In the genomic region with DNA sequence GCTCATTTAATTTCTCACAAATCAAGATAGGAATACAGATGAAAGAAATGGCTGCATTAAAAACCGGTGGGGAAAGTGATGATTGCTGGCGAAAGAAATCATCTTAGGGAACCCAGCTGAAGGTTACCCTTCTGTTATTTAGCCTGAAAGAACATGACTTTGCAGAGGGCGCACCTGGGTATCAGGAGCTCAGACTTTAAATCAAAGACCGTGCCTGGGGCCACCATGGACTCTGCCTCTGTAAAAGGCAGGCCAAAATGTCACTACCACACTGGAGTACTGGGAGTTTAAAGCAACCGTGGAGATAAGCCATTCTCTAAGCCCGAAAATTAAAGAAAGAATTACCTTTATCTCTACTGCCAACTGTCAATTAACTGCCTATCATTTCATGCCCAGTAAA, we compare ENCODE assay signal across 11 cellular contexts. TPM values are rescaled to one million over a fixed set of nuclear protein-coding genes. Genes with fewer than 3 reads are reported as not detected.
"Had no signal": no experiment of that assay in that cellular context is flagged by ENCODE, and none has a peak within 500 bp of the region (broad histone marks: within the 10 kb centered on the region; RNA-seq: fewer than 3 reads in every experiment).

No MANE protein-coding gene starts in this region.

- H3K27ac ChIP-seq: GM23248 had no signal

- H2AFZ ChIP-seq: GM23248, GM23338 had no signal

- H3K4me3 ChIP-seq: GM23248, GM23338, HAP-1 had no signal

- FAIRE-seq: H1, H54 had no signal

- DNase-seq: GM23248, GOT3, H7, H9, HCEC 1CT, HFFc6 had no signal

- ATAC-seq: GM23338, HCT116 had no signal

- H3K9me3 ChIP-seq: HAP-1 had no signal

- H3K9ac ChIP-seq: GM23248 had no signal

- H3K4me2 ChIP-seq: GM23338 had no signal

RNA-seq across cellular contexts. Expression of a gene that starts 24.3 kb away (rescaled TPM):
- total RNA-seq: GM23248, HFFc6 had no signal
- polyA plus RNA-seq: GM23248 had no signal
